8 cellular contexts compared by ENCODE assay signal in the genomic region with DNA sequence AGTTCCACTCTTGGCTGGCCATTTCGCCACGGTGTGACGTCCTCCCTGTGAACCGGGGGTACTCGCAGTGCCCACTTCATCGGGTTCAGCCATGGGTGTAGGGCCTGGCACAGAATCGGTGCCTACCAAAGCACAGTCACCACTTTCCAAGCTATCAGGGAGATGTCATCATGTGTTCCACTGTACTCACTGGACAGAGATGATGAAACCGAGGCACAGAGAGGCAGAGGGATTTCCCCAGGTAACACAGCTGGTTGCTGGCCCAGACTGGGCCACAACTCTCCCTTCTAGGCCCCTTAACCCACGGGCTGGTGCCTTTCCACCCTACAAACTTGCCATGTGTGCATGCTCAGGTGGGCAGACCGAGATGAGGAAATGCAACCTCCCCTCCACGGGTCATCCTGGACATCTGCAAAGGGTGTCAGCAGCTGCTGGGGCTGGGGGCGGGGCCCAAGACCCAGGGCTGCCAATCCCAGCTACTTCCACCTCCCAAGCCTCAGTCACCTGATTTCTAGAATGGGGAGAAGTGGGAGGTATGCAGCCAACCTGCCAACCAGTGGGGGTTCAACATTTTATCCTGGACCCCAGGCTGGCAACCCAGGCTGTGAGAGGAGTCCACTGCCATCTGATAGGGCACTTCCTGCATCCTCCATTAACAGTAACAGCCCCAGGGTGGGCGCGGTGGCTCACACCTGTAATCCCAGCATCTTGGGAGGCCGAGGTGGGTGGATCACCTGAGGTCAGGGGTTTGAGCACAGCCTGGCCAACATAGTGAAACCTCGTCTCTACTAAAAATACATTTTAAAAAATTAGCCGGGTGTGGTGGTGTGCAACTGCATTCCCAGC. TPM values are rescaled to one million over a fixed set of nuclear protein-coding genes. Genes with fewer than 3 reads are reported as not detected.
DNase-seq lines count a peak whose midpoint lies in the region; ATAC-seq and TF ChIP-seq lines count a peak whose summit lies in the region.

No MANE protein-coding gene starts in this region.

- ATAC-seq in GM19035 (IDR thresholded peaks at IDR 0.05; ENCODE audit: unreplicated experiment) (peak; percentile 38), HG03064 (IDR thresholded peaks at IDR 0.05; ENCODE audit: low read depth, unreplicated experiment) (peak; percentile 35)

- no peak overlapping the region for H3K4me3 ChIP-seq in fibroblast of the aortic adventitia (ENCODE audit: low read depth, low read length)

- TF ChIP-seq CTCF in fibroblast of the aortic adventitia (IDR thresholded peaks at IDR 0.05; ENCODE audit: insufficient read depth, low read length) = no peak

- peak; percentile 50 for DNase-seq in activated CD4-positive, alpha-beta T cell treated with anti-CD3 and anti-CD28 coated beads for 1 hour
- DNase-seq in fibroblast of the aortic adventitia (ENCODE audit: low read depth) (peak; percentile 40), DMS79 treated with DMSO at 0.1 percent for 48 hours (lab: John Stamatoyannopoulos, UW) (no peak), NCI-H446 (lab: John Stamatoyannopoulos, UW) (no peak), NCI-H2107 (lab: John Stamatoyannopoulos, UW) (no peak)
- peak; percentile 53 to 61 for DNase-seq in stimulated activated CD8-positive, alpha-beta memory T cell treated with anti-CD3 and anti-CD28 coated beads, Interleukin-15, amount 100 ng/mL, for 48 hours (ENCODE audit: low read depth in 2 of 2)

RNA-seq across cellular contexts. Expression of gene SH2D3C, which starts 0.9 kb away (rescaled TPM):
- 0.18 and 6.0 TPM in 2 replicates for total RNA-seq in fibroblast of the aortic adventitia (ENCODE audit: low replicate concordance)

RNA-seq across cellular contexts. Expression of gene CDK9, which starts 6.5 kb away (rescaled TPM):
- total RNA-seq in fibroblast of the aortic adventitia (ENCODE audit: low replicate concordance) = 25.4 and 51.5 TPM in 2 replicates

RNA-seq across cellular contexts. Expression of gene FPGS, which starts 23.3 kb away (rescaled TPM):
- total RNA-seq in fibroblast of the aortic adventitia (ENCODE audit: low replicate concordance) = 33.9 and 61.5 TPM in 2 replicates

RNA-seq across cellular contexts. Expression of gene TOR2A, which starts 44.3 kb away (rescaled TPM):
- total RNA-seq in fibroblast of the aortic adventitia (ENCODE audit: low replicate concordance) = 1.2 and 4.8 TPM in 2 replicates

Comparison
In these comparisons a context has a peak if more than half of its experiments do, and no peak if none do; other contexts are left out.
1. DNase-seq: peak in activated CD4-positive, alpha-beta T cell treated with anti-CD3 and anti-CD28 coated beads for 1 hour (single experiment), fibroblast of the aortic adventitia (single experiment) and stimulated activated CD8-positive, alpha-beta memory T cell treated with anti-CD3 and anti-CD28 coated beads, Interleukin-15, amount 100 ng/mL, for 48 hours (2 of 2); none in DMS79 treated with DMSO at 0.1 percent for 48 hours (single experiment), NCI-H446 (0 of 2) and NCI-H2107 (single experiment).